Comparison of ENCODE assay signal across 15 cellular contexts in genomic region chr17:67615011-67615561, GRCh38.
DNase-seq lines count a peak whose midpoint lies in the region; ATAC-seq lines count a peak whose summit lies in the region.
"Had no signal": no experiment of that assay in that cellular context is flagged by ENCODE, and none has a peak within 500 bp of the region (broad histone marks: within the 10 kb centered on the region; RNA-seq: fewer than 3 reads in every experiment).

No MANE protein-coding gene starts in this region.

- no peaks in the 10 kb centered on the region for H3K27me3 Mint-ChIP-seq in activated T-cell treated with anti-CD3 and anti-CD28 coated beads, Interleukin-2, amount 50 U/mL, for 24 hours
- H3K27me3 Mint-ChIP-seq: activated CD4-positive, alpha-beta memory T cell treated with anti-CD3 and anti-CD28 coated beads for 36 hours; IgD-negative memory B cell had no signal

- no peaks in the 10 kb centered on the region for H3K9me3 Mint-ChIP-seq in activated T-cell treated with anti-CD3 and anti-CD28 coated beads, Interleukin-2, amount 50 U/mL, for 24 hours
- H3K9me3 Mint-ChIP-seq in stimulated activated effector memory CD8-positive, alpha-beta T cell treated with anti-CD3 and anti-CD28 coated beads, Interleukin-12 subunit alpha, Interleukin-12 subunit beta, amount 100 ng/mL, for 72 hours, result no peaks in the 10 kb centered on the region
- H3K9me3 Mint-ChIP-seq: activated CD4-positive, alpha-beta memory T cell treated with anti-CD3 and anti-CD28 coated beads for 36 hours; IgD-negative memory B cell had no signal

- H3K4me3 Mint-ChIP-seq in activated T-cell treated with anti-CD3 and anti-CD28 coated beads, Interleukin-2, amount 50 U/mL, for 24 hours, result no peak overlapping the region
- no peak overlapping the region for H3K4me3 Mint-ChIP-seq in stimulated activated effector memory CD8-positive, alpha-beta T cell treated with anti-CD3 and anti-CD28 coated beads, Interleukin-12 subunit alpha, Interleukin-12 subunit beta, amount 100 ng/mL, for 72 hours
- H3K4me3 Mint-ChIP-seq: activated CD4-positive, alpha-beta memory T cell treated with anti-CD3 and anti-CD28 coated beads for 36 hours; IgD-negative memory B cell had no signal

- peaks cover 5% of the 10 kb centered on the region for H3K4me1 Mint-ChIP-seq in activated T-cell treated with anti-CD3 and anti-CD28 coated beads, Interleukin-2, amount 50 U/mL, for 24 hours (ENCODE audit: low read depth)
- peaks cover 19% of the 10 kb centered on the region for H3K4me1 Mint-ChIP-seq in stimulated activated effector memory CD8-positive, alpha-beta T cell treated with anti-CD3 and anti-CD28 coated beads, Interleukin-12 subunit alpha, Interleukin-12 subunit beta, amount 100 ng/mL, for 72 hours

- H3K36me3 Mint-ChIP-seq in activated T-cell treated with anti-CD3 and anti-CD28 coated beads, Interleukin-2, amount 50 U/mL, for 24 hours (ENCODE audit: low read depth), result peaks cover 9% of the 10 kb centered on the region
- peaks cover under 1% of the 10 kb centered on the region for H3K36me3 Mint-ChIP-seq in stimulated activated effector memory CD8-positive, alpha-beta T cell treated with anti-CD3 and anti-CD28 coated beads, Interleukin-12 subunit alpha, Interleukin-12 subunit beta, amount 100 ng/mL, for 72 hours

- H3K27ac Mint-ChIP-seq in activated T-cell treated with anti-CD3 and anti-CD28 coated beads, Interleukin-2, amount 50 U/mL, for 24 hours, result peak overlapping the region; percentile 22
- H3K27ac Mint-ChIP-seq in stimulated activated effector memory CD8-positive, alpha-beta T cell treated with anti-CD3 and anti-CD28 coated beads, Interleukin-12 subunit alpha, Interleukin-12 subunit beta, amount 100 ng/mL, for 72 hours, result peak overlapping the region; percentile 50
- H3K27ac Mint-ChIP-seq: activated CD4-positive, alpha-beta memory T cell treated with anti-CD3 and anti-CD28 coated beads for 36 hours had no signal

- no peak for DNase-seq in activated T-cell treated with anti-CD3 and anti-CD28 coated beads, Interleukin-2, amount 50 U/mL, for 24 hours
- no peak for DNase-seq in activated T-cell treated with anti-CD3 and anti-CD28 coated beads, Interleukin-2, amount 50 U/mL, for 1 hour
- DNase-seq in anterior cingulate cortex (lab: John Stamatoyannopoulos, UW) (peak in 33 of 58 donors; percentile 10 to 67 (median 39)), globus pallidus (ENCODE audit: low spot score) (peak; percentile 68), SHP77 treated with DMSO at 0.1 percent for 48 hours (lab: John Stamatoyannopoulos, UW) (no peak), GF-D8 (lab: John Stamatoyannopoulos, UW) (no peak)
- no peak for DNase-seq in stimulated activated effector memory CD8-positive, alpha-beta T cell treated with anti-CD3 and anti-CD28 coated beads, Interleukin-12 subunit alpha, Interleukin-12 subunit beta, amount 100 ng/mL, for 72 hours (ENCODE audit: low spot score in 2 of 2)
- DNase-seq: activated CD4-positive, alpha-beta memory T cell treated with anti-CD3 and anti-CD28 coated beads for 36 hours; activated effector memory CD4-positive, alpha-beta T cell treated with anti-CD3 and anti-CD28 coated beads, Interleukin-2, amount 50 U/mL, for 16 hours; lower lobe of right lung; NCI-H1930; T1000 had no signal

- no peak for ATAC-seq in stimulated activated effector memory CD8-positive, alpha-beta T cell treated with anti-CD3 and anti-CD28 coated beads, Interleukin-12 subunit alpha, Interleukin-12 subunit beta, amount 100 ng/mL, for 72 hours
- no peak for ATAC-seq in HG03045 (IDR thresholded peaks at IDR 0.05; ENCODE audit: unreplicated experiment)
- ATAC-seq: HCT116, lower lobe of right lung had no signal

Comparison
In these comparisons a context has a peak if more than half of its experiments do, and no peak if none do; other contexts are left out.
1. DNase-seq: peak in anterior cingulate cortex (33 of 58) and globus pallidus (single experiment); none in activated T-cell treated with anti-CD3 and anti-CD28 coated beads, Interleukin-2, amount 50 U/mL, for 24 hours (single experiment), activated T-cell treated with anti-CD3 and anti-CD28 coated beads, Interleukin-2, amount 50 U/mL, for 1 hour (single experiment), stimulated activated effector memory CD8-positive, alpha-beta T cell treated with anti-CD3 and anti-CD28 coated beads, Interleukin-12 subunit alpha, Interleukin-12 subunit beta, amount 100 ng/mL, for 72 hours (0 of 2), SHP77 treated with DMSO at 0.1 percent for 48 hours (single experiment) and GF-D8 (single experiment).